1 cellular context compared by ENCODE assay signal in genomic region chr11:102643941-102644340, GRCh38.
TF ChIP-seq lines count a peak whose summit lies in the region.

No MANE protein-coding gene starts in this region.

TF ChIP-seq in HCT116, 20 proteins besides CTCF, POLR2A, EP300 and RAD21 (continued from another document):
- no peak for TF ChIP-seq ZNF274 (IDR thresholded peaks at IDR 0.05; ENCODE audit: low read depth, low read length)
- TF ChIP-seq YY1 (IDR thresholded peaks at IDR 0.05; ENCODE audit: extremely low read depth, insufficient replicate concordance, low read depth, low read length) = no peak
- TF ChIP-seq CBX3 (IDR thresholded peaks at IDR 0.05; ENCODE audit: low read depth) = no peak
- no peak for TF ChIP-seq EGR1 (IDR thresholded peaks at IDR 0.05; ENCODE audit: low read depth)
- TF ChIP-seq FOSL1 (IDR thresholded peaks at IDR 0.05; ENCODE audit: low read depth) = no peak
- no peak for TF ChIP-seq SP1 (IDR thresholded peaks at IDR 0.05; ENCODE audit: low read depth)
